21 cellular contexts compared by ENCODE assay signal in genomic region chr17:81170727-81171494, GRCh38. TPM values are rescaled to one million over a fixed set of nuclear protein-coding genes. Genes with fewer than 3 reads are reported as not detected.
DNase-seq lines count a peak whose midpoint lies in the region; ATAC-seq and TF ChIP-seq lines count a peak whose summit lies in the region.
"Had no signal": no experiment of that assay in that cellular context is flagged by ENCODE, and none has a peak within 500 bp of the region (broad histone marks: within the 10 kb centered on the region; RNA-seq: fewer than 3 reads in every experiment).

No MANE protein-coding gene starts in this region.

- peaks cover 10% of the 10 kb centered on the region for H3K9me3 Mint-ChIP-seq in dendritic cell treated with granulocyte-macrophage colony-stimulating factor and Interleukin-4, amounts not matched to agents 40 ng/mL and 50 ng/mL, for 4 days
- no peaks in the 10 kb centered on the region for H3K9me3 Mint-ChIP-seq in MCF 10A (ENCODE audit: unreplicated experiment)

- H3K14ac ChIP-seq in neuronal stem cell (ENCODE audit: low read length), result no peak overlapping the region

- H3K4me3 ChIP-seq in DND-41 (ENCODE audit: low read depth in 1 of 2, low read length in 2 of 2), result no peak overlapping the region
- no peak overlapping the region for H3K4me3 ChIP-seq in neuronal stem cell (ENCODE audit: low read length in 2 of 2)
- H3K4me3 ChIP-seq: MG63, Peyer's patch, SJSA1 had no signal

- H3K27ac Mint-ChIP-seq in dendritic cell treated with granulocyte-macrophage colony-stimulating factor and Interleukin-4, amounts not matched to agents 40 ng/mL and 50 ng/mL, for 4 days, result peak overlapping the region; percentile 38
- H3K27ac Mint-ChIP-seq in MCF 10A (ENCODE audit: low read depth, unreplicated experiment), result no peak overlapping the region
- H3K27ac Mint-ChIP-seq: CD4-positive, CD25-positive, alpha-beta regulatory T cell had no signal

- no peaks in the 10 kb centered on the region for H4K20me1 ChIP-seq in DND-41 (ENCODE audit: insufficient read depth, low read length)

- DNase-seq in DND-41 (no peak), NCI-H524 (lab: John Stamatoyannopoulos, UW) (peak; percentile 74 to 93), neuronal stem cell (ENCODE audit: low spot score) (no peak), DMS79 (lab: John Stamatoyannopoulos, UW) (no peak), MCF 10A (ENCODE audit: unreplicated experiment) (no peak)
- DNase-seq in activated naive CD4-positive, alpha-beta T cell treated with Interleukin-2 at 50 U/mL for 16 hours, result no peak
- DNase-seq: Caco-2; CD4-positive, CD25-positive, alpha-beta regulatory T cell; DMS153; GF-D8; Kasumi-1; MG63; NCI-H1417; NCI-H187 treated with DMSO at 0.1 percent for 48 hours; NCI-H2107; NCI-H446 treated with DMSO at 0.1 percent for 48 hours; NK-92 treated with Interleukin-12 subunit alpha and Interleukin-12 subunit beta, amount 100 ng/mL, for 24 hours; Peyer's patch had no signal

- intact Hi-C loops in dendritic cell treated with granulocyte-macrophage colony-stimulating factor and Interleukin-4, amounts not matched to agents 40 ng/mL and 50 ng/mL, for 4 days (cut with micrococcal nuclease), result no loop called here
- intact Hi-C loops in MCF 10A (cut with micrococcal nuclease), result no loop called here

- H3K27me3 ChIP-seq in DND-41 (ENCODE audit: insufficient read depth, low read length, poor library complexity), result no peaks in the 10 kb centered on the region
- H3K27me3 ChIP-seq in neuronal stem cell (ENCODE audit: control insufficient read depth in 3 of 3, insufficient read depth in 3 of 3, low read depth in 1 of 3, low read length in 3 of 3), result no peaks in the 10 kb centered on the region
- H3K27me3 ChIP-seq: MG63, Peyer's patch had no signal

- POLR2A ChIA-PET in MCF 10A (lab: Yijun Ruan, JAX), result no interaction called here

- peaks cover 16% of the 10 kb centered on the region for H3K27me3 Mint-ChIP-seq in dendritic cell treated with granulocyte-macrophage colony-stimulating factor and Interleukin-4, amounts not matched to agents 40 ng/mL and 50 ng/mL, for 4 days
- H3K27me3 Mint-ChIP-seq in MCF 10A (ENCODE audit: insufficient read depth, unreplicated experiment), result no peaks in the 10 kb centered on the region

- TF ChIP-seq CTCF in DND-41 (IDR thresholded peaks at IDR 0.05; ENCODE audit: borderline replicate concordance, extremely low read depth, low read length, poor library complexity, severe bottlenecking) (no peak), MCF 10A (IDR thresholded peaks at IDR 0.05; ENCODE audit: unreplicated experiment) (no peak)

- CTCF ChIA-PET in MCF 10A (lab: Yijun Ruan, JAX), result interaction anchor here (0.9 kb wide), 1 partner anchor 20 kb away, joined by 4 read pairs; no protein-coding TSS in a partner anchor

- no peak overlapping the region for H2BK120ac ChIP-seq in neuronal stem cell (ENCODE audit: low read depth, low read length)

- no peaks in the 10 kb centered on the region for H3K79me2 ChIP-seq in DND-41 (ENCODE audit: insufficient read depth, low read length)

- H3K9me3 ChIP-seq in DND-41 (ENCODE audit: insufficient read depth, low read length, severe bottlenecking), result no peaks in the 10 kb centered on the region
- H3K9me3 ChIP-seq in neuronal stem cell (replicated peaks in 1 of 2; ENCODE audit: control insufficient read depth in 2 of 2, insufficient read depth in 1 of 2, low read depth in 1 of 2, low read length in 2 of 2), result peaks cover 3 to 7% of the 10 kb centered on the region in 2 donors
- H3K9me3 ChIP-seq: Peyer's patch had no signal

- H3K4ac ChIP-seq in neuronal stem cell (ENCODE audit: low read length), result no peak overlapping the region

- H3K4me2 ChIP-seq in DND-41 (ENCODE audit: insufficient read depth, low read length), result no peak overlapping the region
- no peak overlapping the region for H3K4me2 ChIP-seq in neuronal stem cell (ENCODE audit: insufficient read depth, low read length, poor library complexity, severe bottlenecking)

- no peak overlapping the region for H4K8ac ChIP-seq in neuronal stem cell (ENCODE audit: low read depth, low read length)

- ATAC-seq in DND-41 (ENCODE audit: insufficient read depth, low read depth), result 0 out of 3 replicates have a peak, but pooled peaks have one; percentile 14

- peak overlapping the region; percentile 27 for H3K18ac ChIP-seq in neuronal stem cell (ENCODE audit: low read length)

- no peak overlapping the region for H2BK12ac ChIP-seq in neuronal stem cell (ENCODE audit: low read length)

- H2BK5ac ChIP-seq in neuronal stem cell (ENCODE audit: low read length), result no peak overlapping the region

- H4K91ac ChIP-seq in neuronal stem cell (ENCODE audit: low read depth, low read length, poor library complexity), result no peak overlapping the region

- no peak overlapping the region for H2AK5ac ChIP-seq in neuronal stem cell (ENCODE audit: low read depth, low read length)

- H3K4me3 Mint-ChIP-seq in dendritic cell treated with granulocyte-macrophage colony-stimulating factor and Interleukin-4, amounts not matched to agents 40 ng/mL and 50 ng/mL, for 4 days, result no peak overlapping the region
- no peak overlapping the region for H3K4me3 Mint-ChIP-seq in MCF 10A (ENCODE audit: unreplicated experiment)
- H3K4me3 Mint-ChIP-seq: CD4-positive, CD25-positive, alpha-beta regulatory T cell had no signal

- no peaks in the 10 kb centered on the region for H3K36me3 ChIP-seq in DND-41 (ENCODE audit: insufficient read depth, low read length)
- H3K36me3 ChIP-seq in neuronal stem cell (replicated peaks in 1 of 2; ENCODE audit: control insufficient read depth in 2 of 2, insufficient read depth in 2 of 2, low read length in 2 of 2), result peaks cover 0 to 2% of the 10 kb centered on the region in 2 donors
- H3K36me3 ChIP-seq: MG63, Peyer's patch, SJSA1 had no signal

- H3K9ac ChIP-seq in DND-41 (ENCODE audit: low read depth, low read length) (no peak overlapping the region), neuronal stem cell (ENCODE audit: low read depth, low read length, poor library complexity) (no peak overlapping the region)

- peaks cover 2% of the 10 kb centered on the region for H3K79me1 ChIP-seq in neuronal stem cell (ENCODE audit: low read depth, low read length)

- H3K23ac ChIP-seq in neuronal stem cell (ENCODE audit: low read depth, low read length, poor library complexity), result no peak overlapping the region

- no peaks in the 10 kb centered on the region for H3K4me1 ChIP-seq in DND-41 (ENCODE audit: insufficient read depth, low read length)
- peaks cover 4 to 5% of the 10 kb centered on the region in 2 donors for H3K4me1 ChIP-seq in neuronal stem cell (ENCODE audit: control insufficient read depth in 2 of 2, insufficient read depth in 1 of 2, low read depth in 1 of 2, low read length in 2 of 2)
- H3K4me1 ChIP-seq: Peyer's patch had no signal

- H2BK15ac ChIP-seq in neuronal stem cell (ENCODE audit: low read length), result no peak overlapping the region

- no TSS peak for BruUV-seq in MCF 10A (replicated peaks; lab: Mats Ljungman, UMichigan)

- H3K27ac ChIP-seq in DND-41 (ENCODE audit: low read length) (no peak overlapping the region), neuronal stem cell (replicated peaks; ENCODE audit: low read length) (no peak overlapping the region)
- H3K27ac ChIP-seq: Peyer's patch, SJSA1 had no signal

- WGBS in neuronal stem cell (ENCODE audit: extremely low coverage in 2 of 2, insufficient read length in 2 of 2, insufficient replicate concordance in 1 of 2), 2 donors, result no CpG with 5 or more reads among the region's 15 CpGs

- peaks cover 5% of the 10 kb centered on the region for H3K36me3 Mint-ChIP-seq in dendritic cell treated with granulocyte-macrophage colony-stimulating factor and Interleukin-4, amounts not matched to agents 40 ng/mL and 50 ng/mL, for 4 days (ENCODE audit: low read depth)
- no peaks in the 10 kb centered on the region for H3K36me3 Mint-ChIP-seq in MCF 10A (ENCODE audit: insufficient read depth, unreplicated experiment)
- H3K36me3 Mint-ChIP-seq: CD4-positive, CD25-positive, alpha-beta regulatory T cell had no signal

- H3K4me1 Mint-ChIP-seq in dendritic cell treated with granulocyte-macrophage colony-stimulating factor and Interleukin-4, amounts not matched to agents 40 ng/mL and 50 ng/mL, for 4 days (ENCODE audit: low read depth), result peaks cover 11% of the 10 kb centered on the region
- H3K4me1 Mint-ChIP-seq in MCF 10A (ENCODE audit: insufficient read depth, unreplicated experiment), result no peaks in the 10 kb centered on the region

- no peak overlapping the region for H2AFZ ChIP-seq in DND-41 (ENCODE audit: low read depth, low read length)
- no peak overlapping the region for H2AFZ ChIP-seq in neuronal stem cell (ENCODE audit: low read length)

RNA-seq across cellular contexts. Expression of gene AATK, which starts 4.9 kb away (rescaled TPM):
- polyA plus RNA-seq in neuronal stem cell (2013, experiment 1 of 2), result 5.6 TPM
- 5.4 TPM for polyA plus RNA-seq in neuronal stem cell (2013, experiment 2 of 2)
- total RNA-seq in MCF 10A (2022), result 0.59 and 1.4 TPM in 2 replicates
- total RNA-seq: CD4-positive, CD25-positive, alpha-beta regulatory T cell had no signal

RNA-seq across cellular contexts. Expression of gene PVALEF, which starts 5.6 kb away (rescaled TPM):
- 0.06 TPM for polyA plus RNA-seq in neuronal stem cell (2013, experiment 1 of 2)
- polyA plus RNA-seq in neuronal stem cell (2013, experiment 2 of 2), result 0.04 TPM
- not detected in 2 replicates for total RNA-seq in MCF 10A (2022)
- total RNA-seq: Caco-2; CD4-positive, CD25-positive, alpha-beta regulatory T cell; Peyer's patch; SJSA1 had no signal
- polyA plus RNA-seq: BJ; CD4-positive, CD25-positive, alpha-beta regulatory T cell had no signal

RNA-seq across cellular contexts. Expression of gene CEP131, which starts 51.9 kb away (rescaled TPM):
- polyA plus RNA-seq in neuronal stem cell (2013, experiment 1 of 2), result 14.7 TPM
- 14.1 TPM for polyA plus RNA-seq in neuronal stem cell (2013, experiment 2 of 2)
- 8.0 and 9.5 TPM in 2 replicates for total RNA-seq in MCF 10A (2022)

Comparison
In these comparisons a context has a peak if more than half of its experiments do, and no peak if none do; other contexts are left out.
1. DNase-seq: peak in NCI-H524 (2 of 2); none in DND-41 (single experiment), neuronal stem cell (single experiment), activated naive CD4-positive, alpha-beta T cell treated with Interleukin-2 at 50 U/mL for 16 hours (single experiment), DMS79 (single experiment) and MCF 10A (single experiment).